Comparison of ENCODE assay signal across 8 cellular contexts in genomic region chr19:57389730-57390598, GRCh38. TPM values are rescaled to one million over a fixed set of nuclear protein-coding genes. Genes with fewer than 3 reads are reported as not detected.
DNase-seq lines count a peak whose midpoint lies in the region; ATAC-seq, FAIRE-seq and TF ChIP-seq lines count a peak whose summit lies in the region.

ZNF548 (plus strand) TSS chr19:57389854; CDS start chr19:57390100, 246 bp downstream.

- peaks cover 52% of the 10 kb centered on the region for H3K79me2 ChIP-seq in mammary epithelial cell (ENCODE audit: insufficient read depth, low read length)

- H3K9ac ChIP-seq in mammary epithelial cell (ENCODE audit: insufficient read depth, low read length) (peak within 1 kb of the TSS; percentile 91), iPS-20b (ENCODE audit: low read depth, low read length) (peak within 1 kb of the TSS; percentile 88)

- POLR2A ChIA-PET in AG04450 (lab: Yijun Ruan, JAX), result interaction anchor here (0.6 to 1.6 kb wide), 7 partner anchors 11 to 781 kb away, joined by 3 to 6 read pairs (median 3); partner anchors contain the start of genes TRAPPC2B, ZNF154 and ZNF547

- H3K4me1 ChIP-seq in mammary epithelial cell (ENCODE audit: insufficient read depth, low read length) (peaks cover 9% of the 10 kb centered on the region), iPS-20b (ENCODE audit: insufficient read depth, low read length) (no peaks in the 10 kb centered on the region), small intestine (ENCODE audit: control insufficient read depth in 2 of 2, insufficient read depth in 1 of 2, low read depth in 1 of 2, low read length in 1 of 2) (no peaks in the 10 kb centered on the region)

- peak within 1 kb of the TSS; percentile 97 for H2AFZ ChIP-seq in mammary epithelial cell (ENCODE audit: low read depth, low read length)

- intact Hi-C loops in mammary epithelial cell (cut with micrococcal nuclease), result loop anchor here (1.0 kb wide), 2 partner anchors 27 to 150 kb away; partner anchors contain the start of genes TRAPPC2B, ZNF547 and ZNF805

- H4K20me1 ChIP-seq in mammary epithelial cell (ENCODE audit: insufficient read depth, low read length), result no peaks in the 10 kb centered on the region

- CTCF ChIA-PET in AG04450 (lab: Charles Lee), result interaction anchor here (0.7 to 1.5 kb wide), 2 partner anchors 16 to 24 kb away, joined by 3 to 10 read pairs; no protein-coding TSS in a partner anchor
- CTCF ChIA-PET in mammary epithelial cell (lab: Charles Lee; ENCODE audit: low non-redundant PET), result interaction anchor here (0.6 kb wide), 1 partner anchor 16 kb away, joined by 13 read pairs; no protein-coding TSS in a partner anchor

- H3K27me3 ChIP-seq in AG04450 (ENCODE audit: control insufficient read depth, insufficient read depth, low read length) (no peaks in the 10 kb centered on the region), WERI-Rb-1 (ENCODE audit: insufficient read depth, low read depth, severe bottlenecking) (no peaks in the 10 kb centered on the region), mammary epithelial cell (ENCODE audit: insufficient read depth, low read length) (no peaks in the 10 kb centered on the region), iPS-20b (ENCODE audit: insufficient read depth, low read length) (no peaks in the 10 kb centered on the region), small intestine (ENCODE audit: control insufficient read depth in 2 of 2, insufficient read depth in 2 of 2, low read length in 2 of 2) (no peaks in the 10 kb centered on the region)

- H3K36me3 ChIP-seq in WERI-Rb-1 (peaks cover 10% of the 10 kb centered on the region), mammary epithelial cell (ENCODE audit: insufficient read depth, low read length) (peaks cover 2% of the 10 kb centered on the region), iPS-20b (ENCODE audit: insufficient read depth, low read depth, low read length) (peaks cover 4% of the 10 kb centered on the region; the same call in 1 of the 2 replicates), small intestine (ENCODE audit: control insufficient read depth in 2 of 2, insufficient read depth in 2 of 2, low read length in 2 of 2) (peaks cover 0 to 5% of the 10 kb centered on the region in 2 donors)

- no peak for FAIRE-seq in small intestine (lab: Jason Lieb, UNC)

- peak within 1 kb of the TSS; percentile 80 for H3K4me2 ChIP-seq in mammary epithelial cell (ENCODE audit: insufficient read depth, low read depth, low read length)

- ATAC-seq in GM18870 (IDR thresholded peaks at IDR 0.05; ENCODE audit: unreplicated experiment) (peak; percentile 98), HG03135 (IDR thresholded peaks at IDR 0.05; ENCODE audit: unreplicated experiment) (peak; percentile 98)

- BruUV-seq in mammary epithelial cell (replicated peaks; lab: Mats Ljungman, UMichigan), result TSS peak; percentile 44

- in situ Hi-C loops in mammary epithelial cell (cut with MboI; ENCODE audit: low sequenced_read_pairs in 2 of 2), result no loop called here

- WGBS in mammary epithelial cell (ENCODE audit: low coverage, missing lambda C conversion rate), result 1% methylated on average over 16 of the region's 50 CpGs
- WGBS in small intestine, 3 donors, result 1% methylated on average over 50 of the region's 50 CpGs

- peak; percentile 31 for TF ChIP-seq CTCF in AG04450 (IDR thresholded peaks at IDR 0.05; ENCODE audit: low read depth, low read length)
- peak; percentile 19; the same call in 1 of the 2 replicates for TF ChIP-seq CTCF in WERI-Rb-1 (IDR thresholded peaks at IDR 0.05; ENCODE audit: low read depth, low read length)
- TF ChIP-seq CTCF in mammary epithelial cell (conservative IDR thresholded peaks at IDR 0.05 in 1 of 2, IDR thresholded peaks at IDR 0.05 in 1 of 2; ENCODE audit: extremely low read depth in 1 of 2, insufficient read depth in 1 of 2, low read depth in 1 of 2, low read length in 2 of 2), result peak in 1 of 2 donors; percentile 30

- dilution Hi-C loops in mammary epithelial cell (cut with HindIII; ENCODE audit: low sequenced_read_pairs), result no loop called here

- H3K9me3 ChIP-seq in AG04450 (ENCODE audit: control insufficient read depth, insufficient read depth, low read length) (no peaks in the 10 kb centered on the region; the same call in 1 of the 2 replicates), WERI-Rb-1 (ENCODE audit: severe bottlenecking) (no peaks in the 10 kb centered on the region), mammary epithelial cell (replicated peaks; ENCODE audit: insufficient read depth, low read length) (no peaks in the 10 kb centered on the region), iPS-20b (ENCODE audit: insufficient read depth, low read depth, low read length) (no peaks in the 10 kb centered on the region), small intestine (ENCODE audit: control insufficient read depth, low read depth) (no peaks in the 10 kb centered on the region)

- DNase-seq in AG04450 (ENCODE audit: low read depth, low spot score), result peak; percentile 99
- DNase-seq in NCI-H2227 (lab: John Stamatoyannopoulos, UW; ENCODE audit: unreplicated experiment), result peak; percentile 100
- peak; percentile 98 for DNase-seq in WERI-Rb-1
- DNase-seq in mammary epithelial cell, result peak; percentile 96
- DNase-seq in small intestine, result peak; percentile 96

- H3K27ac ChIP-seq in AG04450 (ENCODE audit: low read depth, low read length) (peak within 1 kb of the TSS; percentile 98), WERI-Rb-1 (peak within 1 kb of the TSS; percentile 77), mammary epithelial cell (ENCODE audit: insufficient read depth, low read depth, low read length) (peak within 1 kb of the TSS; percentile 88), iPS-20b (ENCODE audit: low read length) (peak within 1 kb of the TSS; percentile 26), small intestine (ENCODE audit: low read depth in 1 of 2, low read length in 1 of 2) (peak within 1 kb of the TSS; percentile 51 to 90)

- peak within 1 kb of the TSS; percentile 93 for H3K4me3 ChIP-seq in AG04450 (ENCODE audit: low read depth, low read length)
- peak within 1 kb of the TSS; percentile 85 for H3K4me3 ChIP-seq in WERI-Rb-1 (ENCODE audit: low read depth, low read length)
- H3K4me3 ChIP-seq in mammary epithelial cell (replicated peaks in 1 of 3; ENCODE audit: insufficient read depth in 1 of 3, low read depth in 2 of 3, low read length in 3 of 3), result peak within 1 kb of the TSS; percentile 83 to 88 (median 84)
- H3K4me3 ChIP-seq in iPS-20b (ENCODE audit: low read length), result peak within 1 kb of the TSS; percentile 92
- peak within 1 kb of the TSS; percentile 61 to 73 for H3K4me3 ChIP-seq in small intestine (ENCODE audit: low read depth in 1 of 2, low read length in 2 of 2)

RNA-seq across cellular contexts. Expression of gene ZNF548, which starts in this region (rescaled TPM):
- polyA plus RNA-seq in AG04450 (2011; rRNA removed) (12.7 and 14.2 TPM in 2 replicates), mammary epithelial cell (6.8 TPM), small intestine (1 to 10 TPM; 2.2 to 5.4 (median 3.1) TPM)
- polyA minus RNA-seq in AG04450 (2011; rRNA and poly(A)+ RNA removed), result 21.8 and 23.5 TPM in 2 replicates
- total RNA-seq in mammary epithelial cell, result 10 to 100 TPM; 15.2 to 25.8 TPM
- polyA minus RNA-seq in mammary epithelial cell, result 8.3 TPM

Comparison
In these comparisons a context has a peak if more than half of its experiments do, and no peak if none do; other contexts are left out.
1. Peak in every context shown above with its lines: DNase-seq, ATAC-seq, H3K4me3 ChIP-seq and H3K27ac ChIP-seq.
2. H3K27ac ChIP-seq: peak in every context shown above with its lines; median percentile 98 in AG04450; 88 in mammary epithelial cell; 77 in WERI-Rb-1; 70 in small intestine; 26 in iPS-20b.